ENCODE assay signal across 20 cellular contexts in genomic region chr20:48800227-48800626, GRCh38. TPM values are rescaled to one million over a fixed set of nuclear protein-coding genes. Genes with fewer than 3 reads are reported as not detected.
DNase-seq lines count a peak whose midpoint lies in the region; ATAC-seq and TF ChIP-seq lines count a peak whose summit lies in the region.
"Had no signal": no experiment of that assay in that cellular context is flagged by ENCODE, and none has a peak within 500 bp of the region (broad histone marks: within the 10 kb centered on the region; RNA-seq: fewer than 3 reads in every experiment).

No MANE protein-coding gene starts in this region.

- H3K27me3 ChIP-seq in CD8-positive, alpha-beta T cell (ENCODE audit: insufficient read depth, low read length), result no peaks in the 10 kb centered on the region
- H3K27me3 ChIP-seq in SJCRH30, result no peaks in the 10 kb centered on the region
- H3K27me3 ChIP-seq in sigmoid colon, result no peaks in the 10 kb centered on the region
- H3K27me3 ChIP-seq in transverse colon, result no peaks in the 10 kb centered on the region
- H3K27me3 ChIP-seq: colonic mucosa had no signal

- no peaks in the 10 kb centered on the region for H3K27me3 Mint-ChIP-seq in CD8-positive, alpha-beta T cell (ENCODE audit: low read depth)
- H3K27me3 Mint-ChIP-seq: activated CD4-positive, alpha-beta T cell treated with anti-CD3 and anti-CD28 coated beads, Interleukin-2, amount 10 ng/mL, durations not matched to agents 24 days and 14 days; activated CD8-positive, alpha-beta memory T cell treated with anti-CD3 and anti-CD28 coated beads, Interleukin-2, amount 10 ng/mL, durations not matched to agents 7 days and 5 days; activated naive CD8-positive, alpha-beta T cell treated with anti-CD3 and anti-CD28 coated beads, Interleukin-2, amount 10 ng/mL, durations not matched to agents 7 days and 5 days had no signal

- TF ChIP-seq CTCF in CD8-positive, alpha-beta T cell (IDR thresholded peaks at IDR 0.05), result no peak
- TF ChIP-seq CTCF in sigmoid colon (IDR thresholded peaks at IDR 0.05), result no peak
- no peak for TF ChIP-seq CTCF in transverse colon (IDR thresholded peaks at IDR 0.05)

- CTCF ChIA-PET in CD8-positive, alpha-beta T cell (lab: Charles Lee), result interaction anchor here (1.0 kb wide), 1 partner anchor 25 kb away, joined by 4 read pairs; no protein-coding TSS in a partner anchor

- TF ChIP-seq POLR2A in sigmoid colon (IDR thresholded peaks at IDR 0.05) (no peak), transverse colon (IDR thresholded peaks at IDR 0.05) (no peak)

- POLR2A ChIA-PET in CD8-positive, alpha-beta T cell (lab: Charles Lee), result interaction anchor here (1.0 kb wide), 1 partner anchor 27 kb away, joined by 3 read pairs; no protein-coding TSS in a partner anchor

- H3K27ac Mint-ChIP-seq in CD8-positive, alpha-beta T cell, result peak overlapping the region; percentile 57
- H3K27ac Mint-ChIP-seq: activated CD4-positive, alpha-beta T cell treated with anti-CD3 and anti-CD28 coated beads, Interleukin-2, amount 10 ng/mL, durations not matched to agents 24 days and 14 days; activated CD8-positive, alpha-beta memory T cell treated with anti-CD3 and anti-CD28 coated beads, Interleukin-2, amount 10 ng/mL, durations not matched to agents 7 days and 5 days; activated naive CD8-positive, alpha-beta T cell treated with anti-CD3 and anti-CD28 coated beads, Interleukin-2, amount 10 ng/mL, durations not matched to agents 7 days and 5 days; activated T-helper 2 cell treated with anti-CD3 and anti-CD28 coated beads, Interferon-gamma antibody, Interleukin-2, Interleukin-4, amounts not matched to agents 10 μg/mL and 5 μg/mL and 100 μg/mL, durations not matched to agents 14 hours and 24 hours and 36 hours had no signal

- 67 to 86% methylated on average over 4 of the region's 4 CpGs for WGBS in sigmoid colon, 2 donors
- WGBS in transverse colon (ENCODE audit: low coverage in 1 of 2), 2 donors, result 65% methylated on average over 4 of the region's 4 CpGs; no CpG with 5 or more reads in 1 of the 2 donors

- H3K9me3 Mint-ChIP-seq in CD8-positive, alpha-beta T cell, result no peaks in the 10 kb centered on the region
- H3K9me3 Mint-ChIP-seq: activated CD4-positive, alpha-beta T cell treated with anti-CD3 and anti-CD28 coated beads, Interleukin-2, amount 10 ng/mL, durations not matched to agents 24 days and 14 days; activated naive CD8-positive, alpha-beta T cell treated with anti-CD3 and anti-CD28 coated beads, Interleukin-2, amount 10 ng/mL, durations not matched to agents 7 days and 5 days; activated T-helper 2 cell treated with anti-CD3 and anti-CD28 coated beads, Interferon-gamma antibody, Interleukin-2, Interleukin-4, amounts not matched to agents 10 μg/mL and 5 μg/mL and 100 μg/mL, durations not matched to agents 14 hours and 24 hours and 36 hours had no signal

- no peak for DNase-seq in CD8-positive, alpha-beta T cell
- DNase-seq in SJCRH30 (no peak), left cardiac atrium (no peak), sigmoid colon (peak; percentile 14), SHP77 treated with DMSO at 0.1 percent for 48 hours (lab: John Stamatoyannopoulos, UW) (no peak), transverse colon (no peak), NOMO-1 treated with DMSO at 0.1 percent for 48 hours (lab: John Stamatoyannopoulos, UW; ENCODE audit: unreplicated experiment) (no peak)
- DNase-seq: activated CD4-positive, alpha-beta T cell treated with anti-CD3 and anti-CD28 coated beads, Interleukin-2, amount 10 ng/mL, durations not matched to agents 24 days and 14 days; activated CD8-positive, alpha-beta memory T cell treated with anti-CD3 and anti-CD28 coated beads, Interleukin-2, amount 10 ng/mL, durations not matched to agents 7 days and 5 days; activated naive CD8-positive, alpha-beta T cell treated with anti-CD3 and anti-CD28 coated beads, Interleukin-2, amount 10 ng/mL, durations not matched to agents 7 days and 5 days; colonic mucosa; COR-L47; NCI-H1694; NCI-H2171 treated with DMSO at 0.1 percent for 48 hours; NCI-H526 treated with DMSO at 0.1 percent for 48 hours; T-helper 1 cell had no signal

- peaks cover 67% of the 10 kb centered on the region for H3K4me1 ChIP-seq in CD8-positive, alpha-beta T cell (ENCODE audit: insufficient read depth, low read length)
- H3K4me1 ChIP-seq in SJCRH30 (peaks cover 48% of the 10 kb centered on the region), sigmoid colon (peaks cover 0 to 4% (median 2%) of the 10 kb centered on the region in 4 donors), transverse colon (no peaks in the 10 kb centered on the region)
- H3K4me1 ChIP-seq: colonic mucosa, parathyroid adenoma had no signal

- TF ChIP-seq EP300 in sigmoid colon (IDR thresholded peaks at IDR 0.05) (no peak), transverse colon (IDR thresholded peaks at IDR 0.05; ENCODE audit: low read depth) (no peak)

- no peak overlapping the region for H3K4me3 ChIP-seq in CD8-positive, alpha-beta T cell (ENCODE audit: low read depth, low read length)
- H3K4me3 ChIP-seq in SJCRH30 (no peak overlapping the region), sigmoid colon (no peak overlapping the region), transverse colon (no peak overlapping the region)
- H3K4me3 ChIP-seq: colonic mucosa had no signal

- H3K36me3 ChIP-seq in CD8-positive, alpha-beta T cell (ENCODE audit: insufficient read depth, low read length), result no peaks in the 10 kb centered on the region
- H3K36me3 ChIP-seq in SJCRH30 (no peaks in the 10 kb centered on the region), sigmoid colon (no peaks in the 10 kb centered on the region), transverse colon (no peaks in the 10 kb centered on the region)
- H3K36me3 ChIP-seq: colonic mucosa had no signal

- H3K9me3 ChIP-seq in CD8-positive, alpha-beta T cell (ENCODE audit: low read length), result no peaks in the 10 kb centered on the region
- H3K9me3 ChIP-seq in SJCRH30 (replicated peaks) (no peaks in the 10 kb centered on the region), sigmoid colon (no peaks in the 10 kb centered on the region), transverse colon (no peaks in the 10 kb centered on the region)
- H3K9me3 ChIP-seq: colonic mucosa had no signal

- intact Hi-C loops in CD8-positive, alpha-beta T cell (cut with DNase I, micrococcal nuclease), result no loop called here
- intact Hi-C loops in left cardiac atrium (cut with DNase I), result no loop called here
- intact Hi-C loops in sigmoid colon (cut with DNase I), result no loop called here
- intact Hi-C loops in transverse colon (cut with DNase I; ENCODE audit: low total_unique reads), result no loop called here

- H3K4me1 Mint-ChIP-seq in CD8-positive, alpha-beta T cell (ENCODE audit: low read depth), result peaks cover 88% of the 10 kb centered on the region

- in situ Hi-C loops in transverse colon (cut with MboI; ENCODE audit: low pct_ligation_motif_present in 1 of 4, low pct_unique_long_range_greater_than_20kb in 1 of 4, low sequenced_read_pairs in 3 of 4), result no loop called here

- peaks cover 33% of the 10 kb centered on the region for H3K36me3 Mint-ChIP-seq in CD8-positive, alpha-beta T cell

- H3K4me3 Mint-ChIP-seq in CD8-positive, alpha-beta T cell, result no peak overlapping the region
- H3K4me3 Mint-ChIP-seq: activated CD4-positive, alpha-beta T cell treated with anti-CD3 and anti-CD28 coated beads, Interleukin-2, amount 10 ng/mL, durations not matched to agents 24 days and 14 days; activated CD8-positive, alpha-beta memory T cell treated with anti-CD3 and anti-CD28 coated beads, Interleukin-2, amount 10 ng/mL, durations not matched to agents 7 days and 5 days; activated naive CD8-positive, alpha-beta T cell treated with anti-CD3 and anti-CD28 coated beads, Interleukin-2, amount 10 ng/mL, durations not matched to agents 7 days and 5 days had no signal

- peak overlapping the region; percentile 27 for H3K27ac ChIP-seq in CD8-positive, alpha-beta T cell (ENCODE audit: low read depth, low read length)
- H3K27ac ChIP-seq in SJCRH30 (peak overlapping the region; percentile 99), sigmoid colon (no peak overlapping the region), transverse colon (no peak overlapping the region)
- H3K27ac ChIP-seq: colonic mucosa, KMS-11, parathyroid adenoma, VCaP had no signal

- no peak for ATAC-seq in CD8-positive, alpha-beta T cell
- peak; percentile 51 to 85 for ATAC-seq in left cardiac atrium
- ATAC-seq: activated CD8-positive, alpha-beta memory T cell treated with anti-CD3 and anti-CD28 coated beads, Interleukin-2, amount 10 ng/mL, durations not matched to agents 7 days and 5 days had no signal

RNA-seq across cellular contexts. Expression of gene PREX1, which starts 27.6 kb away (rescaled TPM):
- total RNA-seq in CD8-positive, alpha-beta T cell, result 100 to 1,000 TPM; 111 to 117 TPM
- total RNA-seq in SJCRH30 (2014; rRNA removed; shearing (Covaris generic)), result 88.9 and 92.8 TPM in 2 replicates
- total RNA-seq in left cardiac atrium (10 to 100 TPM; 16.0 to 17.4 TPM), sigmoid colon (10 to 100 TPM; 12.8 to 21.0 (median 17.3) TPM), transverse colon (10 to 100 TPM; 10.9 to 29.9 (median 16.6) TPM)
- polyA plus RNA-seq in sigmoid colon, result 10 to 100 TPM in 1 of 3 donors, 1 to 10 TPM in 2; 5.4 to 22.9 (median 6.7) TPM

Comparison
In these comparisons a context has a peak if more than half of its experiments do, and no peak if none do; other contexts are left out.
1. H3K27ac ChIP-seq: peak in CD8-positive, alpha-beta T cell (single experiment) and SJCRH30 (single experiment); none in sigmoid colon (0 of 4) and transverse colon (0 of 4).